ENCODE assay signal across 23 cellular contexts in genomic region chr5:30102185-30102584, GRCh38.
"Had no signal": no experiment of that assay in that cellular context is flagged by ENCODE, and none has a peak within 500 bp of the region (broad histone marks: within the 10 kb centered on the region; RNA-seq: fewer than 3 reads in every experiment).

No MANE protein-coding gene starts in this region.

- FAIRE-seq: bronchial epithelial cell had no signal

- H3K27me3 Mint-ChIP-seq: activated B cell treated with CpG ODN at 0.5 μM for 24 hours; activated CD8-positive, alpha-beta T cell treated with anti-CD3 and anti-CD28 coated beads for 36 hours; activated naive CD4-positive, alpha-beta T cell treated with anti-CD3 and anti-CD28 coated beads, Interleukin-2, amount 10 ng/mL, durations not matched to agents 7 days and 5 days; activated naive CD8-positive, alpha-beta T cell treated with anti-CD3 and anti-CD28 coated beads for 36 hours; T-helper 17 cell had no signal

- ATAC-seq: activated CD8-positive, alpha-beta T cell treated with anti-CD3 and anti-CD28 coated beads for 36 hours; activated T-cell treated with anti-CD3 and anti-CD28 coated beads, Interleukin-2, amount 50 U/mL, for 72 hours; T-helper 17 cell had no signal

- H3K4me1 Mint-ChIP-seq: activated B cell treated with CpG ODN at 0.5 μM for 24 hours; activated naive CD4-positive, alpha-beta T cell treated with anti-CD3 and anti-CD28 coated beads, Interleukin-2, amount 10 ng/mL, durations not matched to agents 7 days and 5 days; activated naive CD8-positive, alpha-beta T cell treated with anti-CD3 and anti-CD28 coated beads for 36 hours; T-helper 17 cell had no signal

- DNase-seq: activated B cell treated with CpG ODN at 0.5 μM for 24 hours; activated CD4-positive, alpha-beta T cell treated with anti-CD3 and anti-CD28 coated beads for 1 hour; activated CD8-positive, alpha-beta memory T cell treated with anti-CD3 and anti-CD28 coated beads, Interleukin-2, amount 50 U/mL, for 4 hours; activated CD8-positive, alpha-beta T cell treated with anti-CD3 and anti-CD28 coated beads for 36 hours; activated gamma-delta T cell treated with Interleukin-2 at 50 U/mL for 16 hours; activated naive CD4-positive, alpha-beta T cell treated with anti-CD3 and anti-CD28 coated beads, Interleukin-2, amount 10 ng/mL, durations not matched to agents 7 days and 5 days; activated naive CD8-positive, alpha-beta T cell treated with anti-CD3 and anti-CD28 coated beads for 36 hours; activated T-cell treated with anti-CD3 and anti-CD28 coated beads, Interleukin-2, amount 50 U/mL, for 72 hours; central memory CD4-positive, alpha-beta T cell; Karpas-422; NCI-H1105 treated with DMSO at 0.1 percent for 48 hours; NCI-H1436 treated with DMSO at 0.1 percent for 48 hours; NCI-H187; NCI-H2081; NCI-H510A treated with DMSO at 0.1 percent for 48 hours; NCI-H69; NK-92 treated with Interleukin-12 subunit alpha and Interleukin-12 subunit beta, amount 100 ng/mL, for 24 hours; OCI-M1; SHP77 treated with DMSO at 0.1 percent for 48 hours; T-helper 17 cell; T-helper 9 cell had no signal

- H3K36me3 Mint-ChIP-seq: activated naive CD4-positive, alpha-beta T cell treated with anti-CD3 and anti-CD28 coated beads, Interleukin-2, amount 10 ng/mL, durations not matched to agents 7 days and 5 days; activated naive CD8-positive, alpha-beta T cell treated with anti-CD3 and anti-CD28 coated beads for 36 hours had no signal

- H3K4me3 Mint-ChIP-seq: activated B cell treated with CpG ODN at 0.5 μM for 24 hours; activated CD8-positive, alpha-beta T cell treated with anti-CD3 and anti-CD28 coated beads for 36 hours; activated naive CD4-positive, alpha-beta T cell treated with anti-CD3 and anti-CD28 coated beads, Interleukin-2, amount 10 ng/mL, durations not matched to agents 7 days and 5 days; activated naive CD8-positive, alpha-beta T cell treated with anti-CD3 and anti-CD28 coated beads for 36 hours; activated T-cell treated with anti-CD3 and anti-CD28 coated beads, Interleukin-2, amount 50 U/mL, for 72 hours; T-helper 17 cell had no signal

- H3K27ac Mint-ChIP-seq: activated B cell treated with CpG ODN at 0.5 μM for 24 hours; activated CD8-positive, alpha-beta T cell treated with anti-CD3 and anti-CD28 coated beads for 36 hours; activated naive CD4-positive, alpha-beta T cell treated with anti-CD3 and anti-CD28 coated beads, Interleukin-2, amount 10 ng/mL, durations not matched to agents 7 days and 5 days; activated naive CD8-positive, alpha-beta T cell treated with anti-CD3 and anti-CD28 coated beads for 36 hours; activated T-cell treated with anti-CD3 and anti-CD28 coated beads, Interleukin-2, amount 50 U/mL, for 72 hours; activated T-helper 2 cell treated with anti-CD3 and anti-CD28 coated beads, Interferon-gamma antibody, Interleukin-2, Interleukin-4, amounts not matched to agents 10 μg/mL and 5 μg/mL and 100 μg/mL, durations not matched to agents 14 hours and 24 hours and 36 hours; T-helper 17 cell had no signal
